1 cellular context compared by ENCODE assay signal in the genomic region with DNA sequence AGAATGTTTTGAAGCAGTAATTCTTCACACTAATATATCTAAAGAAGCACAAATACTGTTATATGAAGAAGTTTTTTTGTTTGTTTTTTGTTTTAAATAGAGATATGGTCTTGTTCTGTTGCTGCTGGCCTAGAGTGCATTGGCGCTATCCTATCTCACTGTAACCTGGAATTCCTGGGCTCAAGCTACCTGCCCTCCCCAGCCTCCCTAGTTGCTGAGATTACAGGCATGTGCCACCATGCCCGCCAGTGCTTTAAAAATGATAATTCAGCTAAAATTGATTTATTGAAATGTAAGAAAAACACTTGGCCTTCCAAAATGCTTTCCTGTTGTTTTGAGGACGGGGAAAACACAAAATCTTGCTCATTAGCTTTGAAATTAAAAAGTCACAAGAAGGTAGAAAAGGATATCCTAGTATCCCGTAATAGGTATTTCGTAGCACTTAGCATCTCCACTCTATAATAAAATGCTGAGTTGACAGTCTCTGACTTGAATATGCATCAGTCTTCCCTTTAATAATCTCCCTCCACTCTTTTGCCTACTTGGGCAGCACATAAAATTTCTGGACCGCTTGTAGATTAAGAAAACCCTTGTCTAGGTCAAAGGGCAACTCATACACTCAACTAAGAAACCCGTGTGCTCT.
TF ChIP-seq lines count a peak whose summit lies in the region.

No MANE protein-coding gene starts in this region.

TF ChIP-seq in H1, 55 proteins besides CTCF, POLR2A, EP300 and RAD21:
- no peak for TF ChIP-seq CHD2 (IDR thresholded peaks at IDR 0.05; ENCODE audit: low read length)
- no peak for TF ChIP-seq PHF8 (conservative IDR thresholded peaks at IDR 0.05; ENCODE audit: low read depth, low read length)
- no peak for TF ChIP-seq RXRA (IDR thresholded peaks at IDR 0.05; ENCODE audit: insufficient read depth, low read depth, low read length)
- TF ChIP-seq MAFK (IDR thresholded peaks at IDR 0.05; ENCODE audit: low read depth, low read length): peak; percentile 83
